16 cellular contexts compared by ENCODE assay signal in the genomic region with DNA sequence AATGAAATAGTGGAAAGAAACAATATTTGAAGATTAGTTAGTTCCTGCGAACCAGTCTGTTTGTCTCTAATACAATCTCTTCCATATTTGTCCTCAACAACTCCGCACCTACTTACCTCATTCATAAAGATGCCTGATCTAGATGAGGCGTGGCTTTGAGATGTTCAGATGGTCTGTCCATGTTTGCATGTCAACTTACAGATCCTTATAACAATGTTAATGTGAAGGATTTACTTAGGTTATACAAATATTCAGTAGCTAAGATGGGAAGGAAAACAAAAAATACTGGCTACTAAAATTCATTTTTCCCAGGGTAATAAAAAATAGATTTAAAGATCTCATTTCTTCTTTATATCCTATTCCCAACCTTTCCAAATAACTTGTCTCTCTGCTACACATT. TPM values are rescaled to one million over a fixed set of nuclear protein-coding genes. Genes with fewer than 3 reads are reported as not detected.
DNase-seq lines count a peak whose midpoint lies in the region; ATAC-seq and TF ChIP-seq lines count a peak whose summit lies in the region.
"Had no signal": no experiment of that assay in that cellular context is flagged by ENCODE, and none has a peak within 500 bp of the region (broad histone marks: within the 10 kb centered on the region; RNA-seq: fewer than 3 reads in every experiment).

No MANE protein-coding gene starts in this region.

- H3K27me3 Mint-ChIP-seq in HFFc6 (ENCODE audit: insufficient read depth) (no peaks in the 10 kb centered on the region), endothelial cell (ENCODE audit: unreplicated experiment) (peaks cover 3% of the 10 kb centered on the region)
- H3K27me3 Mint-ChIP-seq in activated naive CD4-positive, alpha-beta T cell treated with anti-CD3 and anti-CD28 coated beads for 36 hours (ENCODE audit: low read depth) = peaks cover 39% of the 10 kb centered on the region

- no peaks in the 10 kb centered on the region for H3K9me3 ChIP-seq in skeletal muscle satellite cell (replicated peaks; ENCODE audit: low read length)

- no peaks in the 10 kb centered on the region for H3K27me3 ChIP-seq in layer of hippocampus (ENCODE audit: control insufficient read depth, insufficient read depth, low read length)
- H3K27me3 ChIP-seq in skeletal muscle satellite cell (ENCODE audit: control insufficient read depth, insufficient read depth, low read length) = no peaks in the 10 kb centered on the region

- CTCF ChIA-PET in activated naive CD4-positive, alpha-beta T cell treated with anti-CD3 and anti-CD28 coated beads for 36 hours (lab: Charles Lee) = interaction anchor here (1.1 kb wide), 1 partner anchor 45 kb away, joined by 3 read pairs; no protein-coding TSS in a partner anchor

- DNase-seq in HFFc6 (no peak), endothelial cell (ENCODE audit: low spot score) (no peak)
- DNase-seq in activated naive CD4-positive, alpha-beta T cell treated with anti-CD3 and anti-CD28 coated beads for 36 hours = no peak
- DNase-seq: activated CD4-positive, alpha-beta T cell treated with anti-CD3 and anti-CD28 coated beads for 36 hours; central memory CD4-positive, alpha-beta T cell; COR-L47; immature natural killer cell; naive B cell; NK-92 treated with Interleukin-12 subunit alpha and Interleukin-12 subunit beta, amount 100 ng/mL, for 24 hours; RPMI8226 had no signal

- H3K4me3 Mint-ChIP-seq in HFFc6 (peak overlapping the region; percentile 87), endothelial cell (ENCODE audit: unreplicated experiment) (no peak overlapping the region)
- H3K4me3 Mint-ChIP-seq in activated naive CD4-positive, alpha-beta T cell treated with anti-CD3 and anti-CD28 coated beads for 36 hours = no peak overlapping the region
- H3K4me3 Mint-ChIP-seq: activated CD4-positive, alpha-beta T cell treated with anti-CD3 and anti-CD28 coated beads for 36 hours; immature natural killer cell; naive B cell had no signal

- ATAC-seq in HG03571 (IDR thresholded peaks at IDR 0.05; ENCODE audit: unreplicated experiment) (no peak), GM18502 (IDR thresholded peaks at IDR 0.05; ENCODE audit: poor library complexity, unreplicated experiment) (no peak)
- ATAC-seq: activated CD4-positive, alpha-beta T cell treated with anti-CD3 and anti-CD28 coated beads for 36 hours had no signal

- H3K27ac ChIP-seq in angular gyrus (ENCODE audit: low read depth, low read length) (peak overlapping the region; percentile 69), layer of hippocampus (ENCODE audit: low read depth, low read length) (peak overlapping the region; percentile 83)

- peak overlapping the region; percentile 74 for H3K4me2 ChIP-seq in skeletal muscle satellite cell (ENCODE audit: low read length)

- TF ChIP-seq CTCF in HFFc6 (IDR thresholded peaks at IDR 0.05) (no peak), endothelial cell (IDR thresholded peaks at IDR 0.05; ENCODE audit: unreplicated experiment) (no peak)

- peaks cover 34% of the 10 kb centered on the region for H3K4me1 ChIP-seq in skeletal muscle satellite cell (ENCODE audit: control insufficient read depth, insufficient read depth, low read length)

- peak overlapping the region; percentile 37 for H3K4me3 ChIP-seq in skeletal muscle satellite cell (ENCODE audit: low read length)
- H3K4me3 ChIP-seq: lung had no signal

- no peaks in the 10 kb centered on the region for H3K36me3 Mint-ChIP-seq in HFFc6 (ENCODE audit: low read depth)
- H3K36me3 Mint-ChIP-seq in endothelial cell (ENCODE audit: low read depth, unreplicated experiment) = no peaks in the 10 kb centered on the region
- H3K36me3 Mint-ChIP-seq in activated naive CD4-positive, alpha-beta T cell treated with anti-CD3 and anti-CD28 coated beads for 36 hours (ENCODE audit: low read depth) = no peaks in the 10 kb centered on the region
- H3K36me3 Mint-ChIP-seq: immature natural killer cell, naive B cell had no signal

- H3K9ac ChIP-seq in skeletal muscle satellite cell (ENCODE audit: low read depth, low read length) = peak overlapping the region; percentile 76

- no peaks in the 10 kb centered on the region for H3K36me3 ChIP-seq in skeletal muscle satellite cell (ENCODE audit: insufficient read depth, low read length)

- intact Hi-C loops in activated naive CD4-positive, alpha-beta T cell treated with anti-CD3 and anti-CD28 coated beads for 36 hours (cut with micrococcal nuclease) = no loop called here

- peaks cover 54% of the 10 kb centered on the region for H3K4me1 Mint-ChIP-seq in HFFc6 (ENCODE audit: low read depth)
- H3K4me1 Mint-ChIP-seq in endothelial cell (ENCODE audit: unreplicated experiment) = peaks cover 1% of the 10 kb centered on the region
- no peaks in the 10 kb centered on the region for H3K4me1 Mint-ChIP-seq in activated naive CD4-positive, alpha-beta T cell treated with anti-CD3 and anti-CD28 coated beads for 36 hours (ENCODE audit: low read depth)
- H3K4me1 Mint-ChIP-seq: activated CD4-positive, alpha-beta T cell treated with anti-CD3 and anti-CD28 coated beads for 36 hours; immature natural killer cell; naive B cell had no signal

- H3K9me3 Mint-ChIP-seq in HFFc6 = no peaks in the 10 kb centered on the region
- no peaks in the 10 kb centered on the region for H3K9me3 Mint-ChIP-seq in endothelial cell (ENCODE audit: unreplicated experiment)
- no peaks in the 10 kb centered on the region for H3K9me3 Mint-ChIP-seq in activated naive CD4-positive, alpha-beta T cell treated with anti-CD3 and anti-CD28 coated beads for 36 hours
- H3K9me3 Mint-ChIP-seq: immature natural killer cell had no signal

- peak overlapping the region; percentile 96 for H3K27ac Mint-ChIP-seq in HFFc6
- no peak overlapping the region for H3K27ac Mint-ChIP-seq in endothelial cell (ENCODE audit: unreplicated experiment)
- H3K27ac Mint-ChIP-seq in activated naive CD4-positive, alpha-beta T cell treated with anti-CD3 and anti-CD28 coated beads for 36 hours = no peak overlapping the region
- H3K27ac Mint-ChIP-seq: activated CD4-positive, alpha-beta T cell treated with anti-CD3 and anti-CD28 coated beads for 36 hours; immature natural killer cell; naive B cell had no signal

RNA-seq across cellular contexts. Expression of gene CDC14B, which starts 8.3 kb away (rescaled TPM):
- 10 to 100 TPM; 10.7 to 14.9 (median 12.1) TPM for total RNA-seq in HFFc6 (2021; fragmentation: NEBNext Ultra II Directional; extraction: Animal tissue kit (Norgen Biotek cat#: 25700))
- total RNA-seq in skeletal muscle satellite cell (2012; rRNA removed) = 13.5 and 14.2 TPM in 2 replicates
- total RNA-seq in endothelial cell (ENCODE audit: unreplicated experiment) = 21.4 TPM
- total RNA-seq in activated naive CD4-positive, alpha-beta T cell treated with anti-CD3 and anti-CD28 coated beads for 36 hours = under 1 TPM; 0.62 to 0.89 TPM

RNA-seq across cellular contexts. Expression of gene PRXL2C, which starts 43.8 kb away (rescaled TPM):
- total RNA-seq in HFFc6 (2021; fragmentation: NEBNext Ultra II Directional; extraction: Animal tissue kit (Norgen Biotek cat#: 25700)) = 10 to 100 TPM; 16.3 to 19.7 (median 17.8) TPM
- 18.0 and 18.1 TPM in 2 replicates for total RNA-seq in skeletal muscle satellite cell (2012; rRNA removed)
- 17.5 TPM for total RNA-seq in endothelial cell (ENCODE audit: unreplicated experiment)
- 1 to 10 TPM; 4.0 to 4.8 TPM for total RNA-seq in activated naive CD4-positive, alpha-beta T cell treated with anti-CD3 and anti-CD28 coated beads for 36 hours

Comparison
In these comparisons a context has a peak if more than half of its experiments do, and no peak if none do; other contexts are left out.
1. RNA of gene CDC14B, which starts 8.3 kb away (total RNA-seq): 21.4 TPM in endothelial cell (single experiment) and 10.7 to 14.9 TPM in HFFc6; 0.62 to 0.89 TPM in activated naive CD4-positive, alpha-beta T cell treated with anti-CD3 and anti-CD28 coated beads for 36 hours; every median in the first group is over 4 times any median in the second.